ENCODE assay signal across 8 cellular contexts in genomic region chr22:35312198-35313059, GRCh38. TPM values are rescaled to one million over a fixed set of nuclear protein-coding genes. Genes with fewer than 3 reads are reported as not detected.
DNase-seq lines count a peak whose midpoint lies in the region; ATAC-seq, FAIRE-seq and TF ChIP-seq lines count a peak whose summit lies in the region.

No MANE protein-coding gene starts in this region.

- intact Hi-C loops in activated CD4-positive, alpha-beta T cell treated with anti-CD3 and anti-CD28 coated beads for 36 hours (cut with DNase I, micrococcal nuclease), result loop anchor here in 1 of 2 experiments (1.0 kb wide), 2 partner anchors 13 to 18 kb away; partner anchors contain the start of gene TOM1
- intact Hi-C loops in thyroid gland (cut with DNase I), result no loop called here

- H3K27ac ChIP-seq in right atrium auricular region (peak overlapping the region; percentile 89 to 95), thyroid gland (peak overlapping the region; percentile 73 to 88 (median 78))

- TF ChIP-seq POLR2A in thyroid gland (IDR thresholded peaks at IDR 0.05), result no peak

- H3K9me3 Mint-ChIP-seq in activated CD4-positive, alpha-beta T cell treated with anti-CD3 and anti-CD28 coated beads for 36 hours (ENCODE audit: low read depth), result no peaks in the 10 kb centered on the region
- H3K9me3 Mint-ChIP-seq in activated CD8-positive, alpha-beta T cell treated with anti-CD3 and anti-CD28 coated beads, Interleukin-2, amount 10 ng/mL, durations not matched to agents 7 days and 5 days (ENCODE audit: insufficient read depth), result no peaks in the 10 kb centered on the region

- no peak for FAIRE-seq in frontal cortex (lab: Jason Lieb, UNC)

- H3K4me3 ChIP-seq in right atrium auricular region (no peak overlapping the region), thyroid gland (replicated peaks in 1 of 3) (no peak overlapping the region)

- CTCF ChIA-PET in activated CD4-positive, alpha-beta T cell treated with anti-CD3 and anti-CD28 coated beads for 36 hours (lab: Charles Lee), result interaction anchor here (1.0 kb wide), 1 partner anchor 18 kb away, joined by 4 read pairs; no protein-coding TSS in a partner anchor
- CTCF ChIA-PET in activated CD8-positive, alpha-beta T cell treated with anti-CD3 and anti-CD28 coated beads, Interleukin-2, amount 10 ng/mL, durations not matched to agents 7 days and 5 days (lab: Charles Lee), result interaction anchor here (1.4 kb wide), 1 partner anchor 13 kb away, joined by 3 read pairs; no protein-coding TSS in a partner anchor

- peak overlapping the region; percentile 74 for H3K27ac Mint-ChIP-seq in activated CD4-positive, alpha-beta T cell treated with anti-CD3 and anti-CD28 coated beads for 36 hours
- H3K27ac Mint-ChIP-seq in activated CD8-positive, alpha-beta T cell treated with anti-CD3 and anti-CD28 coated beads, Interleukin-2, amount 10 ng/mL, durations not matched to agents 7 days and 5 days, result peak overlapping the region; percentile 2

- H3K36me3 Mint-ChIP-seq in activated CD4-positive, alpha-beta T cell treated with anti-CD3 and anti-CD28 coated beads for 36 hours (ENCODE audit: low read depth), result peaks cover 3% of the 10 kb centered on the region
- H3K36me3 Mint-ChIP-seq in activated CD8-positive, alpha-beta T cell treated with anti-CD3 and anti-CD28 coated beads, Interleukin-2, amount 10 ng/mL, durations not matched to agents 7 days and 5 days (ENCODE audit: low read depth), result no peaks in the 10 kb centered on the region

- H3K4me1 ChIP-seq in right atrium auricular region (peaks cover 0 to 85% of the 10 kb centered on the region in 2 donors), thyroid gland (peaks cover 32 to 47% of the 10 kb centered on the region in 2 donors)

- peaks cover 76% of the 10 kb centered on the region for H3K4me1 Mint-ChIP-seq in activated CD4-positive, alpha-beta T cell treated with anti-CD3 and anti-CD28 coated beads for 36 hours
- H3K4me1 Mint-ChIP-seq in activated CD8-positive, alpha-beta T cell treated with anti-CD3 and anti-CD28 coated beads, Interleukin-2, amount 10 ng/mL, durations not matched to agents 7 days and 5 days (ENCODE audit: low read depth), result peaks cover 63% of the 10 kb centered on the region

- POLR2A ChIA-PET in activated CD4-positive, alpha-beta T cell treated with anti-CD3 and anti-CD28 coated beads for 36 hours (lab: Charles Lee), result no interaction called here
- POLR2A ChIA-PET in activated CD8-positive, alpha-beta T cell treated with anti-CD3 and anti-CD28 coated beads, Interleukin-2, amount 10 ng/mL, durations not matched to agents 7 days and 5 days (lab: Charles Lee), result no interaction called here

- peaks cover 3% of the 10 kb centered on the region for H3K36me3 ChIP-seq in right atrium auricular region
- H3K36me3 ChIP-seq in thyroid gland, result no peaks in the 10 kb centered on the region

- 81 to 86% methylated on average over 13 of the region's 13 CpGs for WGBS in thyroid gland, 2 donors

- peak; percentile 36 for ATAC-seq in activated CD4-positive, alpha-beta T cell treated with anti-CD3 and anti-CD28 coated beads for 36 hours
- ATAC-seq in activated CD8-positive, alpha-beta T cell treated with anti-CD3 and anti-CD28 coated beads, Interleukin-2, amount 10 ng/mL, durations not matched to agents 7 days and 5 days, result no peak
- no peak for ATAC-seq in GM19463 (IDR thresholded peaks at IDR 0.05; ENCODE audit: unreplicated experiment)

- no peaks in the 10 kb centered on the region for H3K27me3 ChIP-seq in right atrium auricular region
- H3K27me3 ChIP-seq in thyroid gland, result no peaks in the 10 kb centered on the region

- DNase-seq in activated CD4-positive, alpha-beta T cell treated with anti-CD3 and anti-CD28 coated beads for 36 hours, result peak; percentile 45
- no peak for DNase-seq in activated CD4-positive, alpha-beta T cell treated with anti-CD3 and anti-CD28 coated beads, Interleukin-2, amount 50 U/mL, for 4 hours
- DNase-seq in activated CD8-positive, alpha-beta T cell treated with anti-CD3 and anti-CD28 coated beads, Interleukin-2, amount 10 ng/mL, durations not matched to agents 7 days and 5 days, result no peak
- DNase-seq in right atrium auricular region (ENCODE audit: low spot score) (no peak), thyroid gland (peak; percentile 32 to 52), GF-D8 (lab: John Stamatoyannopoulos, UW) (no peak), frontal cortex (ENCODE audit: low spot score in 2 of 2) (no peak)

- no peak overlapping the region for H3K4me3 Mint-ChIP-seq in activated CD4-positive, alpha-beta T cell treated with anti-CD3 and anti-CD28 coated beads for 36 hours
- H3K4me3 Mint-ChIP-seq in activated CD8-positive, alpha-beta T cell treated with anti-CD3 and anti-CD28 coated beads, Interleukin-2, amount 10 ng/mL, durations not matched to agents 7 days and 5 days, result no peak overlapping the region

- no peaks in the 10 kb centered on the region for H3K27me3 Mint-ChIP-seq in activated CD4-positive, alpha-beta T cell treated with anti-CD3 and anti-CD28 coated beads for 36 hours
- H3K27me3 Mint-ChIP-seq in activated CD8-positive, alpha-beta T cell treated with anti-CD3 and anti-CD28 coated beads, Interleukin-2, amount 10 ng/mL, durations not matched to agents 7 days and 5 days (ENCODE audit: low read depth), result no peaks in the 10 kb centered on the region

- TF ChIP-seq CTCF in right atrium auricular region (IDR thresholded peaks at IDR 0.05) (no peak), thyroid gland (IDR thresholded peaks at IDR 0.05) (no peak)

- no peaks in the 10 kb centered on the region for H3K9me3 ChIP-seq in right atrium auricular region
- no peaks in the 10 kb centered on the region for H3K9me3 ChIP-seq in thyroid gland

RNA-seq across cellular contexts. Expression of gene TOM1, which starts 12.7 kb away (rescaled TPM):
- total RNA-seq in activated CD4-positive, alpha-beta T cell treated with anti-CD3 and anti-CD28 coated beads for 36 hours, result 10 to 100 TPM; 23.7 to 29.5 TPM
- total RNA-seq in activated CD8-positive, alpha-beta T cell treated with anti-CD3 and anti-CD28 coated beads, Interleukin-2, amount 10 ng/mL, durations not matched to agents 7 days and 5 days, result 10 to 100 TPM; 17.8 to 22.3 TPM
- 100 to 1,000 TPM; 108 TPM for total RNA-seq in right atrium auricular region
- 10 to 100 TPM; 60.5 to 87.1 (median 79.9) TPM for total RNA-seq in thyroid gland
- 6.9 TPM for total RNA-seq in frontal cortex

RNA-seq across cellular contexts. Expression of gene HMGXB4, which starts 55.1 kb away (rescaled TPM):
- total RNA-seq in activated CD4-positive, alpha-beta T cell treated with anti-CD3 and anti-CD28 coated beads for 36 hours, result 10 to 100 TPM; 36.8 to 37.6 TPM
- total RNA-seq in activated CD8-positive, alpha-beta T cell treated with anti-CD3 and anti-CD28 coated beads, Interleukin-2, amount 10 ng/mL, durations not matched to agents 7 days and 5 days, result 10 to 100 TPM; 34.0 to 36.0 TPM
- 1 to 10 TPM; 9.6 to 9.8 TPM for total RNA-seq in right atrium auricular region
- 10 to 100 TPM; 13.8 to 24.7 (median 19.9) TPM for total RNA-seq in thyroid gland
- 22.0 TPM for total RNA-seq in frontal cortex

Comparison
In these comparisons a context has a peak if more than half of its experiments do, and no peak if none do; other contexts are left out.
1. DNase-seq: peak in activated CD4-positive, alpha-beta T cell treated with anti-CD3 and anti-CD28 coated beads for 36 hours (single experiment) and thyroid gland (2 of 2); none in activated CD4-positive, alpha-beta T cell treated with anti-CD3 and anti-CD28 coated beads, Interleukin-2, amount 50 U/mL, for 4 hours (0 of 2), activated CD8-positive, alpha-beta T cell treated with anti-CD3 and anti-CD28 coated beads, Interleukin-2, amount 10 ng/mL, durations not matched to agents 7 days and 5 days (single experiment), right atrium auricular region (single experiment), GF-D8 (single experiment) and frontal cortex (0 of 2).